Comparison of ENCODE assay signal across 2 cellular contexts in genomic region chr20:38924718-38925117, GRCh38.
TF ChIP-seq lines count a peak whose summit lies in the region.

No MANE protein-coding gene starts in this region.

TF ChIP-seq in HEK293, 187 proteins besides CTCF, POLR2A, EP300 and RAD21:
- peak; percentile 28; the same call in 1 of the 2 replicates for TF ChIP-seq ZNF121 (tag by site-specific recombination; IDR thresholded peaks at IDR 0.05)
- TF ChIP-seq ZBTB49 (tag by site-specific recombination; IDR thresholded peaks at IDR 0.05; ENCODE audit: low read depth): no peak
- no peak for TF ChIP-seq ZNF707 (tag by site-specific recombination; IDR thresholded peaks at IDR 0.05)
- no peak for TF ChIP-seq SP2 (tag by site-specific recombination; IDR thresholded peaks at IDR 0.05)
- TF ChIP-seq ZNF221 (tag by site-specific recombination; IDR thresholded peaks at IDR 0.05; ENCODE audit: borderline replicate concordance): no peak
- TF ChIP-seq ZNF274 (IDR thresholded peaks at IDR 0.05; ENCODE audit: low read length): no peak
- no peak for TF ChIP-seq ZNF274 (tag by site-specific recombination; IDR thresholded peaks at IDR 0.05; ENCODE audit: borderline replicate concordance)
TF ChIP-seq in HEK293: peak in this region for 1.

TF ChIP-seq in K562, 482 proteins besides CTCF, POLR2A, EP300 and RAD21:
- no peak for TF ChIP-seq CLOCK (CRISPR knock-in tag; IDR thresholded peaks at IDR 0.05; ENCODE audit: borderline replicate concordance)
- TF ChIP-seq ZNF121 (CRISPR knock-in tag; conservative IDR thresholded peaks at IDR 0.05): peak; percentile 24; the same call in 1 of the 2 replicates
